Comparison of ENCODE assay signal across 16 cellular contexts in genomic region chr11:34620820-34621792, GRCh38. TPM values are rescaled to one million over a fixed set of nuclear protein-coding genes. Genes with fewer than 3 reads are reported as not detected.
DNase-seq lines count a peak whose midpoint lies in the region; ATAC-seq lines count a peak whose summit lies in the region.
"Had no signal": no experiment of that assay in that cellular context is flagged by ENCODE, and none has a peak within 500 bp of the region (broad histone marks: within the 10 kb centered on the region; RNA-seq: fewer than 3 reads in every experiment).

TSS of gene EHF (plus strand) at chr11:34621093. CDS start at chr11:34642631, 21,538 bp downstream.

- intact Hi-C loops in naive thymus-derived CD4-positive, alpha-beta T cell (cut with micrococcal nuclease) = no loop called here

- H3K27ac ChIP-seq in caudate nucleus (ENCODE audit: low read depth, low read length) = peak within 1 kb of the TSS; percentile 46
- H3K27ac ChIP-seq in temporal lobe (ENCODE audit: low read depth, low read length) = peak within 1 kb of the TSS; percentile 14
- no peak within 1 kb of the TSS for H3K27ac ChIP-seq in naive thymus-derived CD4-positive, alpha-beta T cell (ENCODE audit: low read depth, low read length)

- H3K27me3 Mint-ChIP-seq in memory B cell = peaks cover 7% of the 10 kb centered on the region
- H3K27me3 Mint-ChIP-seq in immature natural killer cell (ENCODE audit: low read depth in 3 of 3) = peaks cover 12 to 29% (median 19%) of the 10 kb centered on the region in 3 donors
- H3K27me3 Mint-ChIP-seq in naive thymus-derived CD4-positive, alpha-beta T cell = peaks cover 0 to 38% (median 17%) of the 10 kb centered on the region in 5 donors

- H3K4me3 ChIP-seq in naive thymus-derived CD4-positive, alpha-beta T cell (ENCODE audit: low read length) = no peak within 1 kb of the TSS

- H3K4me1 ChIP-seq in naive thymus-derived CD4-positive, alpha-beta T cell (ENCODE audit: control insufficient read depth in 2 of 2, insufficient read depth in 2 of 2, low read length in 2 of 2) = peaks cover 0 to 5% of the 10 kb centered on the region in 2 donors

- H3K4me1 Mint-ChIP-seq in memory B cell = peaks cover 11% of the 10 kb centered on the region
- peaks cover 5 to 17% of the 10 kb centered on the region in 2 donors for H3K4me1 Mint-ChIP-seq in immature natural killer cell
- H3K4me1 Mint-ChIP-seq in naive thymus-derived CD4-positive, alpha-beta T cell = peaks cover 0 to 8% (median 0%) of the 10 kb centered on the region in 7 donors
- H3K4me1 Mint-ChIP-seq: naive B cell had no signal

- H3K27ac Mint-ChIP-seq in memory B cell (peak within 1 kb of the TSS; percentile 5), immature natural killer cell (no peak within 1 kb of the TSS)
- H3K27ac Mint-ChIP-seq in naive thymus-derived CD4-positive, alpha-beta T cell = no peak within 1 kb of the TSS
- H3K27ac Mint-ChIP-seq: activated T-helper 1 cell treated with anti-CD3 and anti-CD28 coated beads, Interleukin-12 subunit alpha, Interleukin-12 subunit beta, Interleukin-2, Interleukin-4 antibody, amounts not matched to agents 30 ng/mL and 10 ng/mL and 1 ng/mL, durations not matched to agents 14 hours and 24 hours and 36 hours had no signal

- no peaks in the 10 kb centered on the region for H3K36me3 ChIP-seq in naive thymus-derived CD4-positive, alpha-beta T cell (ENCODE audit: control insufficient read depth in 2 of 3, insufficient read depth in 3 of 3, low read length in 3 of 3)

- H3K36me3 Mint-ChIP-seq in memory B cell = no peaks in the 10 kb centered on the region
- no peaks in the 10 kb centered on the region for H3K36me3 Mint-ChIP-seq in immature natural killer cell
- H3K36me3 Mint-ChIP-seq in naive thymus-derived CD4-positive, alpha-beta T cell = no peaks in the 10 kb centered on the region
- H3K36me3 Mint-ChIP-seq: naive B cell had no signal

- no peaks in the 10 kb centered on the region for H3K9me3 ChIP-seq in naive thymus-derived CD4-positive, alpha-beta T cell (ENCODE audit: control insufficient read depth in 2 of 3, low read length in 3 of 3)

- DNase-seq in LoVo (ENCODE audit: low spot score) (peak; percentile 57), caudate nucleus (lab: John Stamatoyannopoulos, UW) (no peak), memory B cell (ENCODE audit: low spot score in 2 of 2) (no peak), immature natural killer cell (no peak), NCI-H2171 (lab: John Stamatoyannopoulos, UW) (no peak)
- DNase-seq in naive thymus-derived CD4-positive, alpha-beta T cell = no peak
- DNase-seq: activated CD4-positive, alpha-beta T cell treated with anti-CD3 and anti-CD28 coated beads for 4 hours; CD8-positive, alpha-beta memory T cell; hippocampal formation; naive B cell; stimulated activated CD4-positive, alpha-beta T cell treated with anti-CD3 and anti-CD28 coated beads, Interleukin-12 subunit alpha, Interleukin-12 subunit beta, amount 100 ng/mL, for 4 hours; stimulated activated CD8-positive, alpha-beta memory T cell treated with anti-CD3 and anti-CD28 coated beads, Interleukin-4, amount 100 ng/mL, for 48 hours; SW 1271 had no signal

- no peak within 1 kb of the TSS for H3K4me3 Mint-ChIP-seq in memory B cell
- H3K4me3 Mint-ChIP-seq in immature natural killer cell = no peak within 1 kb of the TSS
- H3K4me3 Mint-ChIP-seq in naive thymus-derived CD4-positive, alpha-beta T cell = no peak within 1 kb of the TSS
- H3K4me3 Mint-ChIP-seq: activated T-helper 1 cell treated with anti-CD3 and anti-CD28 coated beads, Interleukin-12 subunit alpha, Interleukin-12 subunit beta, Interleukin-2, Interleukin-4 antibody, amounts not matched to agents 30 ng/mL and 10 ng/mL and 1 ng/mL, durations not matched to agents 14 hours and 24 hours and 36 hours; CD8-positive, alpha-beta memory T cell; naive B cell had no signal

- ATAC-seq in memory B cell (ENCODE audit: low read depth) (peak; percentile 29), HG02885 (IDR thresholded peaks at IDR 0.05; ENCODE audit: poor library complexity, unreplicated experiment) (no peak)
- ATAC-seq in naive thymus-derived CD4-positive, alpha-beta T cell = no peak

- no peaks in the 10 kb centered on the region for H3K9me3 Mint-ChIP-seq in memory B cell
- no peaks in the 10 kb centered on the region for H3K9me3 Mint-ChIP-seq in immature natural killer cell
- H3K9me3 Mint-ChIP-seq in naive thymus-derived CD4-positive, alpha-beta T cell = peaks cover 0 to 1% (median 0%) of the 10 kb centered on the region in 11 donors
- H3K9me3 Mint-ChIP-seq: activated T-helper 1 cell treated with anti-CD3 and anti-CD28 coated beads, Interleukin-12 subunit alpha, Interleukin-12 subunit beta, Interleukin-2, Interleukin-4 antibody, amounts not matched to agents 30 ng/mL and 10 ng/mL and 1 ng/mL, durations not matched to agents 14 hours and 24 hours and 36 hours had no signal

- no peaks in the 10 kb centered on the region for H3K27me3 ChIP-seq in naive thymus-derived CD4-positive, alpha-beta T cell (ENCODE audit: control insufficient read depth in 2 of 2, insufficient read depth in 2 of 2, low read length in 2 of 2)

- CTCF ChIA-PET in naive thymus-derived CD4-positive, alpha-beta T cell (lab: Charles Lee) = no interaction called here

- POLR2A ChIA-PET in naive thymus-derived CD4-positive, alpha-beta T cell (lab: Charles Lee) = no interaction called here

RNA-seq across cellular contexts. Expression of gene EHF, which starts in this region (rescaled TPM):
- 0.25 TPM for total RNA-seq in temporal lobe
- polyA plus RNA-seq in immature natural killer cell = not detected
- total RNA-seq in naive thymus-derived CD4-positive, alpha-beta T cell = under 1 TPM in 1 of 5 experiments, not detected in 4; 0.20 TPM
- polyA plus RNA-seq in naive thymus-derived CD4-positive, alpha-beta T cell = not detected
- total RNA-seq: activated T-helper 1 cell treated with anti-CD3 and anti-CD28 coated beads, Interleukin-12 subunit alpha, Interleukin-12 subunit beta, Interleukin-2, Interleukin-4 antibody, amounts not matched to agents 30 ng/mL and 10 ng/mL and 1 ng/mL, durations not matched to agents 14 hours and 24 hours and 36 hours had no signal
- polyA plus RNA-seq: CD8-positive, alpha-beta memory T cell had no signal
